In the genomic region with DNA sequence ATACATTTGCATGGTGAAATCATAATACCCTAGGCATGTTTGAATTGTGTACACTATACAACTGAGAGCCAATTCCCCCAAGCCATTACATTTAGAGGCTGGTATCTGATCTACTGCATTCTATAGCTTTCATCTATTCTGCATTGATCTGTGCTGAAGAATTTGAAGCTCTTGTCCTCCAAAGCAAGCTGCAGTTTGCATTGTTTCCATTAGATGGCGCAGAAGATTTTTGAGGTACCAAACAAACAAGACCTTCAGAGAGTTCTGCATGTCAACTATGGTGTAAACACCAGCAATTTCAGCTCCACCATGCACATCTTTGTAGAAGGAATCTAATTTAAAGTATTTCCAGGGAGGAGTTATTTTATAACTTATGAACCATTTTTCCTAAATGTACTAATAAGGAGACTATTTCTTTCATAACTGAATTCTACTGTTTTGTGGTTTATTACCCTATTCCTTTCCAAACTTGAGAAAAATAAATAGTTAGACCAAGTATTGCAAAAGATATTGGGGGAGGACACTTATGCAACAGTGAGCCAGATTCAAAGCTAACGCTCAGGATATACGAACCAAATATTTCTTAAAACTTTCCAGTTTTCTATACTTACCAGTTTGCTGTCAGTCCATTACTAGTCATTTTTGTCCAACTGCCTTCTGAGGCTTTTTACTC, we compare ENCODE assay signal across 8 cellular contexts.
DNase-seq lines count a peak whose midpoint lies in the region; ATAC-seq, FAIRE-seq and TF ChIP-seq lines count a peak whose summit lies in the region.

No MANE protein-coding gene starts in this region.

- H3K27ac ChIP-seq in breast epithelium, result peak overlapping the region; percentile 56 to 64
- no peak overlapping the region for H3K27ac ChIP-seq in keratinocyte (ENCODE audit: control insufficient read depth, insufficient read depth, low read length)

- no peak for TF ChIP-seq POLR2A in breast epithelium (IDR thresholded peaks at IDR 0.05)

- TF ChIP-seq CTCF in GM12865 (IDR thresholded peaks at IDR 0.05; ENCODE audit: insufficient read depth, low read depth, low read length, missing control alignments) (peak; percentile 85), breast epithelium (IDR thresholded peaks at IDR 0.05) (peak; percentile 76 to 85 (median 82)), keratinocyte (optimal IDR thresholded peaks at IDR 0.05 in 1 of 3, IDR thresholded peaks at IDR 0.05 in 1 of 3, conservative IDR thresholded peaks at IDR 0.05 in 1 of 3; ENCODE audit: extremely low read depth in 1 of 3, insufficient read depth in 2 of 3, low read length in 3 of 3) (peak; percentile 57 to 89 (median 73))

- H3K27me3 ChIP-seq in breast epithelium (no peaks in the 10 kb centered on the region), keratinocyte (ENCODE audit: control insufficient read depth, extremely low read depth, insufficient read depth, low read length) (no peaks in the 10 kb centered on the region)

- no peak overlapping the region for H2AFZ ChIP-seq in keratinocyte (ENCODE audit: control insufficient read depth, low read length)

- ATAC-seq in HG02571 (IDR thresholded peaks at IDR 0.05; ENCODE audit: unreplicated experiment), result peak; percentile 85

- FAIRE-seq in keratinocyte (lab: Jason Lieb, UNC), result peak; percentile 87

- dilution Hi-C loops in keratinocyte (cut with MboI; ENCODE audit: extremely low pct_ligation_motif_present, low sequenced_read_pairs), result no loop called here

- H3K9me3 ChIP-seq in breast epithelium (no peaks in the 10 kb centered on the region), keratinocyte (ENCODE audit: control insufficient read depth, low read depth, low read length) (no peaks in the 10 kb centered on the region)

- no peaks in the 10 kb centered on the region for H3K79me2 ChIP-seq in keratinocyte (ENCODE audit: control insufficient read depth, insufficient read depth, low read length)

- DNase-seq in 8988T (peak; percentile 27), GM12865 (ENCODE audit: low read depth) (peak; percentile 88), NCI-H1048 (lab: John Stamatoyannopoulos, UW) (peak; percentile 53), T-helper 1 cell (peak in 4 of 5 donors; percentile 12 to 64 (median 38)), breast epithelium (ENCODE audit: low spot score in 2 of 2) (peak in 1 of 2 donors; percentile 33), keratinocyte (ENCODE audit: low read depth, low spot score) (peak; percentile 46)
- peak; percentile 66 for DNase-seq in stimulated activated CD4-positive, alpha-beta T cell treated with anti-CD3 and anti-CD28 coated beads, Interleukin-4, amount 100 ng/mL, for 24 hours

- H3K9ac ChIP-seq in keratinocyte (ENCODE audit: control insufficient read depth, extremely low read depth, insufficient read depth, low read length), result no peak overlapping the region

- H3K36me3 ChIP-seq in breast epithelium (no peaks in the 10 kb centered on the region), keratinocyte (ENCODE audit: control insufficient read depth in 2 of 2, extremely low read depth in 1 of 2, insufficient read depth in 2 of 2, low read length in 2 of 2) (no peaks in the 10 kb centered on the region)

- no peak overlapping the region for H3K4me2 ChIP-seq in keratinocyte (ENCODE audit: control insufficient read depth, extremely low read depth, insufficient read depth, low read depth, low read length)

- H3K4me3 ChIP-seq in GM12865 (ENCODE audit: low read depth, low read length), result no peak overlapping the region
- no peak overlapping the region for H3K4me3 ChIP-seq in breast epithelium
- H3K4me3 ChIP-seq in keratinocyte (ENCODE audit: control insufficient read depth in 2 of 3, extremely low read depth in 1 of 3, insufficient read depth in 2 of 3, low read depth in 1 of 3, low read length in 3 of 3), result no peak overlapping the region

- H4K20me1 ChIP-seq in keratinocyte (ENCODE audit: control insufficient read depth, extremely low read depth, insufficient read depth, low read length), result no peaks in the 10 kb centered on the region

- no peaks in the 10 kb centered on the region for H3K9me1 ChIP-seq in keratinocyte (ENCODE audit: control insufficient read depth, extremely low read depth, insufficient read depth, low read length)

- intact Hi-C loops in breast epithelium (cut with DNase I; ENCODE audit: low total_unique reads), result no loop called here

- H3K4me1 ChIP-seq in breast epithelium, result peaks cover 0 to 11% of the 10 kb centered on the region in 2 donors
- no peaks in the 10 kb centered on the region for H3K4me1 ChIP-seq in keratinocyte (ENCODE audit: control insufficient read depth, extremely low read depth, insufficient read depth, low read length)
